ENCODE assay signal across 8 cellular contexts in genomic region chr2:172102159-172102857, GRCh38. TPM values are rescaled to one million over a fixed set of nuclear protein-coding genes. Genes with fewer than 3 reads are reported as not detected.
DNase-seq lines count a peak whose midpoint lies in the region; ATAC-seq and TF ChIP-seq lines count a peak whose summit lies in the region.

No MANE protein-coding gene starts in this region.

- 2% methylated on average over 58 to 59 of the region's 59 CpGs for WGBS in aorta, 2 donors

- intact Hi-C loops in lower lobe of right lung (cut with DNase I), result loop anchor here (10.0 kb wide), 1 partner anchor 288 kb away; no protein-coding TSS in a partner anchor
- intact Hi-C loops in aorta (cut with DNase I), result loop anchor here in 1 of 2 donors (10.0 kb wide), 2 partner anchors 108 to 398 kb away; partner anchors contain the start of gene METAP1D

- no peaks in the 10 kb centered on the region for H3K9me3 ChIP-seq in lower lobe of right lung
- no peaks in the 10 kb centered on the region for H3K9me3 ChIP-seq in aorta (ENCODE audit: control insufficient read depth, low read length)

- H3K36me3 ChIP-seq in lower lobe of right lung, result no peaks in the 10 kb centered on the region
- no peaks in the 10 kb centered on the region for H3K36me3 ChIP-seq in aorta (ENCODE audit: control insufficient read depth in 1 of 2, insufficient read depth in 2 of 2, low read length in 1 of 2)

- H3K27ac ChIP-seq in lower lobe of right lung (no peak overlapping the region), aorta (ENCODE audit: low read depth in 1 of 2, low read length in 2 of 2) (no peak overlapping the region)

- ATAC-seq in GM19438 (IDR thresholded peaks at IDR 0.05; ENCODE audit: low read depth, unreplicated experiment), result peak; percentile 37
- ATAC-seq in HG03439 (IDR thresholded peaks at IDR 0.05; ENCODE audit: unreplicated experiment), result peak; percentile 12
- ATAC-seq in lower lobe of right lung, result peak; percentile 36 to 43
- peak; percentile 37 for ATAC-seq in aorta (ENCODE audit: low FRiP score)

- TF ChIP-seq CTCF in choroid plexus epithelial cell (conservative IDR thresholded peaks at IDR 0.05; ENCODE audit: low read depth, low read length) (no peak), lower lobe of right lung (IDR thresholded peaks at IDR 0.05) (no peak)

- peaks cover 100% of the 10 kb centered on the region for H3K27me3 ChIP-seq in lower lobe of right lung (ENCODE audit: low read depth)
- H3K27me3 ChIP-seq in aorta (ENCODE audit: control insufficient read depth in 1 of 2, insufficient read depth in 2 of 2, low read length in 1 of 2), result no peaks in the 10 kb centered on the region

- H3K4me3 ChIP-seq in choroid plexus epithelial cell (ENCODE audit: low read depth, low read length) (peak overlapping the region; percentile 58), lower lobe of right lung (peak overlapping the region; percentile 59), aorta (ENCODE audit: low read length in 2 of 2) (peak overlapping the region in 1 of 2 donors; percentile 30)

- DNase-seq in DMS79 (lab: John Stamatoyannopoulos, UW) (peak; percentile 56), SHP77 treated with DMSO at 0.1 percent for 48 hours (lab: John Stamatoyannopoulos, UW) (peak; percentile 2), choroid plexus epithelial cell (ENCODE audit: low read depth) (no peak), lower lobe of right lung (no peak), aorta (peak in 1 of 2 donors; percentile 78), NK-92 (lab: John Stamatoyannopoulos, UW; ENCODE audit: unreplicated experiment) (no peak)

- H3K4me1 ChIP-seq in lower lobe of right lung (peaks cover 73% of the 10 kb centered on the region), aorta (ENCODE audit: control insufficient read depth in 1 of 2, insufficient read depth in 2 of 2, low read length in 2 of 2) (no peaks in the 10 kb centered on the region)

RNA-seq across cellular contexts. Expression of gene DLX2, which starts 0.4 kb away (rescaled TPM):
- total RNA-seq in lower lobe of right lung (not detected), aorta (not detected)
- polyA plus RNA-seq in aorta, result under 1 TPM in 1 of 2 donors, not detected in 1; 0.50 TPM

RNA-seq across cellular contexts. Expression of gene DLX1, which starts 17.0 kb away (rescaled TPM):
- not detected for total RNA-seq in lower lobe of right lung
- total RNA-seq in aorta, result under 1 TPM in 1 of 2 donors, not detected in 1; 0.51 TPM
- polyA plus RNA-seq in aorta, result under 1 TPM; 0.18 to 0.38 TPM

Comparison
In these comparisons a context has a peak if more than half of its experiments do, and no peak if none do; other contexts are left out.
1. DNase-seq: peak in DMS79 (single experiment) and SHP77 treated with DMSO at 0.1 percent for 48 hours (single experiment); none in choroid plexus epithelial cell (single experiment), lower lobe of right lung (single experiment) and NK-92 (single experiment).
2. Peak in every context shown above with its lines, with median percentiles within 50 percentile points of each other: ATAC-seq.